ENCODE assay signal across 12 cellular contexts in genomic region chr1:111193712-111194480, GRCh38. TPM values are rescaled to one million over a fixed set of nuclear protein-coding genes. Genes with fewer than 3 reads are reported as not detected.
DNase-seq lines count a peak whose midpoint lies in the region; ATAC-seq and TF ChIP-seq lines count a peak whose summit lies in the region.
"Had no signal": no experiment of that assay in that cellular context is flagged by ENCODE, and none has a peak within 500 bp of the region (broad histone marks: within the 10 kb centered on the region; RNA-seq: fewer than 3 reads in every experiment).

No MANE protein-coding gene starts in this region.

- H3K79me2 ChIP-seq in PC-3 (ENCODE audit: low read length): no peaks in the 10 kb centered on the region

- H3K27ac ChIP-seq in PC-3 (ENCODE audit: low read length) (no peak overlapping the region), skeletal muscle tissue (ENCODE audit: low read depth, low read length) (peak overlapping the region; percentile 70), brain microvascular endothelial cell (no peak overlapping the region)

- H3F3A ChIP-seq in PC-3 (ENCODE audit: low read length, unreplicated experiment): no peaks in the 10 kb centered on the region

- no peaks in the 10 kb centered on the region for H4K20me1 ChIP-seq in PC-3 (ENCODE audit: low read length)

- no peak; the same call in 1 of the 2 replicates for ATAC-seq in PC-3
- no peak for ATAC-seq in HG03565 (IDR thresholded peaks at IDR 0.05; ENCODE audit: unreplicated experiment)

- H3K9me2 ChIP-seq in PC-3 (replicated peaks; ENCODE audit: low read length): no peaks in the 10 kb centered on the region

- H3K9ac ChIP-seq in PC-3 (ENCODE audit: low read length): no peak overlapping the region
- H3K9ac ChIP-seq in skeletal muscle tissue (ENCODE audit: low read depth in 1 of 3, low read length in 3 of 3): no peak overlapping the region

- no peaks in the 10 kb centered on the region for H3K4me1 ChIP-seq in PC-3 (ENCODE audit: insufficient read depth, low read length)
- peaks cover 3 to 19% (median 8%) of the 10 kb centered on the region in 3 donors for H3K4me1 ChIP-seq in skeletal muscle tissue (ENCODE audit: control insufficient read depth in 3 of 3, insufficient read depth in 3 of 3, low read length in 3 of 3)

- TF ChIP-seq CTCF in PC-3 (conservative IDR thresholded peaks at IDR 0.05; ENCODE audit: low read depth, low read length): no peak
- no peak for TF ChIP-seq CTCF in epithelial cell of esophagus (IDR thresholded peaks at IDR 0.05; ENCODE audit: insufficient read depth, low read depth, low read length, missing control alignments)
- TF ChIP-seq CTCF in brain microvascular endothelial cell (IDR thresholded peaks at IDR 0.05; ENCODE audit: low read depth, low read length, missing control alignments): no peak

- H3K9me3 ChIP-seq in PC-3 (ENCODE audit: low read length) (no peaks in the 10 kb centered on the region), skeletal muscle tissue (ENCODE audit: control insufficient read depth in 3 of 3, low read length in 3 of 3) (no peaks in the 10 kb centered on the region)

- H3K36me3 ChIP-seq in PC-3 (ENCODE audit: low read depth, low read length) (no peaks in the 10 kb centered on the region), skeletal muscle tissue (ENCODE audit: control insufficient read depth in 3 of 3, insufficient read depth in 3 of 3, low read length in 3 of 3) (no peaks in the 10 kb centered on the region), brain microvascular endothelial cell (replicated peaks) (no peaks in the 10 kb centered on the region)

- no TSS peak for BruUV-seq in PC-3 (replicated peaks; lab: Mats Ljungman, UMichigan)

- H3K4me3 ChIP-seq in PC-3 (ENCODE audit: low read length) (no peak overlapping the region), epithelial cell of esophagus (ENCODE audit: low read length) (no peak overlapping the region), skeletal muscle tissue (ENCODE audit: low read length in 3 of 3) (no peak overlapping the region), brain microvascular endothelial cell (ENCODE audit: low read depth, low read length) (no peak overlapping the region)

- intact Hi-C loops in PC-3 (cut with micrococcal nuclease): no loop called here

- peak; percentile 18 for DNase-seq in ELR (ENCODE audit: low read depth)
- peak; percentile 13 for DNase-seq in PC-3
- DNase-seq in epithelial cell of esophagus (ENCODE audit: low read depth): peak; percentile 72
- DNase-seq in DMS114 treated with DMSO at 0.1 percent for 48 hours (lab: John Stamatoyannopoulos, UW; ENCODE audit: unreplicated experiment): no peak
- DNase-seq in cerebellar cortex (ENCODE audit: low spot score): no peak
- DNase-seq in brain microvascular endothelial cell: no peak
- DNase-seq: NCI-H1105, NCI-H774 had no signal

- H2AFZ ChIP-seq in PC-3 (ENCODE audit: low read length): no peak overlapping the region

- CTCF ChIA-PET in PC-3 (lab: Charles Lee): no interaction called here

- in situ Hi-C loops in brain microvascular endothelial cell (cut with HindIII; ENCODE audit: low pct_ligation_motif_present, low sequenced_read_pairs): no loop called here

- H3K27me3 ChIP-seq in PC-3 (ENCODE audit: low read length) (no peaks in the 10 kb centered on the region), skeletal muscle tissue (ENCODE audit: control insufficient read depth in 3 of 3, insufficient read depth in 3 of 3, low read length in 3 of 3) (no peaks in the 10 kb centered on the region), brain microvascular endothelial cell (replicated peaks) (no peaks in the 10 kb centered on the region)

- H3K4me2 ChIP-seq in PC-3 (ENCODE audit: low read length): no peak overlapping the region

- POLR2A ChIA-PET in PC-3 (lab: Charles Lee; ENCODE audit: unreplicated experiment): no interaction called here

RNA-seq across cellular contexts. Expression of gene DENND2D, which starts 6.5 kb away (rescaled TPM):
- 3.2 and 4.0 TPM in 2 replicates for total RNA-seq in PC-3 (2014; rRNA removed)
- total RNA-seq in skeletal muscle tissue: 3.7 TPM
- total RNA-seq: G401 had no signal

RNA-seq across cellular contexts. Expression of gene CHI3L2, which starts 33.6 kb away (rescaled TPM):
- total RNA-seq in PC-3 (2014; rRNA removed): 0.55 TPM in 1 of 2 replicates, not detected in the other
- 1.0 TPM for total RNA-seq in skeletal muscle tissue
- total RNA-seq: G401, glomerular endothelial cell had no signal

RNA-seq across cellular contexts. Expression of gene CEPT1, which starts 53.9 kb away (rescaled TPM):
- total RNA-seq in PC-3 (2014; rRNA removed) (20.6 and 29.6 TPM in 2 replicates), skeletal muscle tissue (54.3 TPM)

RNA-seq across cellular contexts. Expression of gene DRAM2, which starts 54.0 kb away (rescaled TPM):
- total RNA-seq in PC-3 (2014; rRNA removed) (25.7 and 30.0 TPM in 2 replicates), skeletal muscle tissue (38.1 TPM)

Comparison
In these comparisons a context has a peak if more than half of its experiments do, and no peak if none do; other contexts are left out.
1. DNase-seq: peak in ELR (single experiment), PC-3 (single experiment) and epithelial cell of esophagus (single experiment); none in DMS114 treated with DMSO at 0.1 percent for 48 hours (single experiment), cerebellar cortex (single experiment) and brain microvascular endothelial cell (single experiment).